ENCODE assay signal across 9 cellular contexts in the genomic region with DNA sequence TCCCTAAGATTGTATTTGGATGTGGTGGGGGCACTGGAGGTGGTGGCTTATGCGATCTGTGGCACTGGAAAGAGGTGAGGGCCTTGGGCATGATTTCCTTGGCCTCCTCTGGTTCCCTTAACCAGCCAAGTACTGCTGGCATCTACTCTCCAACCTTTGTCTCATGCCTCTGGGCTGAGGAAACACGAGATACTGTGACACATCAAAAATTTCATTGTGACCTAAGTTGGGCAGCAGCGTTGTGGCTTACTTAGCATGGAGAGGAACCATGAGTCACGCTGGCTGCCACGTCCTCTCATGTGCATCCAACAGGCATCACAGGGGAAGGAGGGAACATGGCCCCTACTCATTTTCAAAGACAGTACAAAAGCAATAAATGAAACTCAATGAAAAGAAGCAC. TPM values are rescaled to one million over a fixed set of nuclear protein-coding genes. Genes with fewer than 3 reads are reported as not detected.
DNase-seq lines count a peak whose midpoint lies in the region; ATAC-seq and TF ChIP-seq lines count a peak whose summit lies in the region.
"Had no signal": no experiment of that assay in that cellular context is flagged by ENCODE, and none has a peak within 500 bp of the region (broad histone marks: within the 10 kb centered on the region; RNA-seq: fewer than 3 reads in every experiment).

No MANE protein-coding gene starts in this region.

- ATAC-seq in GM21423 (IDR thresholded peaks at IDR 0.05; ENCODE audit: unreplicated experiment) (peak; percentile 59), SK-N-SH treated with all-trans-retinoic acid at 6 μM for 48 hours (peak; percentile 92)
- no peak for ATAC-seq in CD8-positive, alpha-beta T cell

- peak; percentile 97 for DNase-seq in A172 (ENCODE audit: low spot score)
- DNase-seq in fibroblast of the aortic adventitia (ENCODE audit: low read depth): peak; percentile 92
- DNase-seq in endodermal cell: no peak
- no peak for DNase-seq in stimulated activated CD4-positive, alpha-beta T cell treated with anti-CD3 and anti-CD28 coated beads, Interleukin-4, amount 100 ng/mL, for 24 hours
- DNase-seq in CD8-positive, alpha-beta T cell: no peak
- no peak for DNase-seq in NCI-H187 treated with DMSO at 0.1 percent for 48 hours (lab: John Stamatoyannopoulos, UW)

- no peaks in the 10 kb centered on the region for H3K27me3 ChIP-seq in endodermal cell (ENCODE audit: control insufficient read depth, insufficient read depth, low read length, poor library complexity, severe bottlenecking)
- H3K27me3 ChIP-seq in CD8-positive, alpha-beta T cell (ENCODE audit: insufficient read depth, low read length): no peaks in the 10 kb centered on the region

- no peaks in the 10 kb centered on the region for H3K4me1 Mint-ChIP-seq in endodermal cell
- H3K4me1 Mint-ChIP-seq in CD8-positive, alpha-beta T cell (ENCODE audit: low read depth): no peaks in the 10 kb centered on the region
- H3K4me1 Mint-ChIP-seq: nephron had no signal

- H3K27ac ChIP-seq in endodermal cell (ENCODE audit: low read depth, low read length): no peak overlapping the region
- no peak overlapping the region for H3K27ac ChIP-seq in CD8-positive, alpha-beta T cell (ENCODE audit: low read depth, low read length)

- H3K9me3 ChIP-seq in endodermal cell (ENCODE audit: control insufficient read depth, low read length): peaks cover 29% of the 10 kb centered on the region
- no peaks in the 10 kb centered on the region for H3K9me3 ChIP-seq in CD8-positive, alpha-beta T cell (ENCODE audit: low read length)

- no peaks in the 10 kb centered on the region for H3K36me3 ChIP-seq in endodermal cell (ENCODE audit: control insufficient read depth, insufficient read depth, low read length)
- H3K36me3 ChIP-seq in CD8-positive, alpha-beta T cell (ENCODE audit: insufficient read depth, low read length): no peaks in the 10 kb centered on the region

- POLR2A ChIA-PET in CD8-positive, alpha-beta T cell (lab: Charles Lee): no interaction called here

- peaks cover 9% of the 10 kb centered on the region for H3K36me3 Mint-ChIP-seq in endodermal cell (ENCODE audit: low read depth)
- peaks cover 2% of the 10 kb centered on the region for H3K36me3 Mint-ChIP-seq in CD8-positive, alpha-beta T cell

- intact Hi-C loops in CD8-positive, alpha-beta T cell (cut with DNase I, micrococcal nuclease): no loop called here

- no peak overlapping the region for H3K27ac Mint-ChIP-seq in endodermal cell
- no peak overlapping the region for H3K27ac Mint-ChIP-seq in CD8-positive, alpha-beta T cell
- H3K27ac Mint-ChIP-seq: nephron had no signal

- 91 to 92% methylated on average over 4 to 5 of the region's 5 CpGs for WGBS in endodermal cell (ENCODE audit: insufficient coverage in 1 of 2, insufficient read length in 1 of 2), 2 experiments

- no peaks in the 10 kb centered on the region for H3K27me3 Mint-ChIP-seq in endodermal cell (ENCODE audit: insufficient read depth)
- H3K27me3 Mint-ChIP-seq in CD8-positive, alpha-beta T cell (ENCODE audit: low read depth): no peaks in the 10 kb centered on the region

- no peak for TF ChIP-seq CTCF in fibroblast of the aortic adventitia (IDR thresholded peaks at IDR 0.05; ENCODE audit: insufficient read depth, low read length)
- TF ChIP-seq CTCF in endodermal cell (conservative IDR thresholded peaks at IDR 0.05): no peak
- TF ChIP-seq CTCF in CD8-positive, alpha-beta T cell (IDR thresholded peaks at IDR 0.05): no peak

- H3K4me3 ChIP-seq in fibroblast of the aortic adventitia (ENCODE audit: low read depth, low read length): no peak overlapping the region
- no peak overlapping the region for H3K4me3 ChIP-seq in endodermal cell (ENCODE audit: low read length)
- H3K4me3 ChIP-seq in CD8-positive, alpha-beta T cell (ENCODE audit: low read depth, low read length): no peak overlapping the region

- CTCF ChIA-PET in CD8-positive, alpha-beta T cell (lab: Charles Lee): no interaction called here

- H3K9me3 Mint-ChIP-seq in endodermal cell: peaks cover 53% of the 10 kb centered on the region
- H3K9me3 Mint-ChIP-seq in CD8-positive, alpha-beta T cell: peaks cover 7% of the 10 kb centered on the region

- H3K9ac ChIP-seq in endodermal cell (ENCODE audit: extremely low read depth, low read length, poor library complexity, severe bottlenecking): no peak overlapping the region

- no peak overlapping the region for H3K4me3 Mint-ChIP-seq in endodermal cell
- no peak overlapping the region for H3K4me3 Mint-ChIP-seq in CD8-positive, alpha-beta T cell
- H3K4me3 Mint-ChIP-seq: nephron had no signal

- H3K4me1 ChIP-seq in endodermal cell (ENCODE audit: control insufficient read depth, insufficient read depth, low read length): no peaks in the 10 kb centered on the region
- H3K4me1 ChIP-seq in CD8-positive, alpha-beta T cell (ENCODE audit: insufficient read depth, low read length): no peaks in the 10 kb centered on the region

TF ChIP-seq in SK-N-SH treated with all-trans-retinoic acid at 6 μM for 48 hours, 23 proteins besides CTCF, POLR2A, EP300 and RAD21:
- TF ChIP-seq TCF4 (CRISPR knock-in tag; IDR thresholded peaks at IDR 0.05; ENCODE audit: borderline replicate concordance): no peak
- TF ChIP-seq OSR1 (CRISPR knock-in tag; IDR thresholded peaks at IDR 0.05): 0 out of 2 replicates have a peak, but pooled peaks have one; percentile 67

RNA-seq across cellular contexts. Expression of a gene that starts 29.7 kb away (rescaled TPM):
- 39.0 and 43.0 TPM in 2 replicates for total RNA-seq in A172 (2014; rRNA removed; shearing (Covaris generic))
- total RNA-seq in fibroblast of the aortic adventitia (ENCODE audit: low replicate concordance) (43.3 and 59.9 TPM in 2 replicates), endodermal cell (10 to 100 TPM in 1 of 2 donors, 1 to 10 TPM in 1; 8.9 to 17.9 TPM)
- 12.9 TPM for polyA plus RNA-seq in endodermal cell (2013, experiment 1 of 2)
- polyA plus RNA-seq in endodermal cell (2013, experiment 2 of 2): 11.6 TPM
- not detected for total RNA-seq in CD8-positive, alpha-beta T cell

Comparison
In these comparisons a context has a peak if more than half of its experiments do, and no peak if none do; other contexts are left out.
1. DNase-seq: peak in A172 (single experiment) and fibroblast of the aortic adventitia (single experiment); none in endodermal cell (single experiment), stimulated activated CD4-positive, alpha-beta T cell treated with anti-CD3 and anti-CD28 coated beads, Interleukin-4, amount 100 ng/mL, for 24 hours (single experiment), CD8-positive, alpha-beta T cell (0 of 7) and NCI-H187 treated with DMSO at 0.1 percent for 48 hours (single experiment).
2. RNA of a gene that starts 29.7 kb away (total RNA-seq): 43.3 to 59.9 TPM in fibroblast of the aortic adventitia, 39.0 to 43.0 TPM in A172 and 8.9 to 17.9 TPM in endodermal cell; not detected in CD8-positive, alpha-beta T cell; every median in the first group is over 4 times any median in the second.